ENCODE assay signal across 1 cellular context in the genomic region with DNA sequence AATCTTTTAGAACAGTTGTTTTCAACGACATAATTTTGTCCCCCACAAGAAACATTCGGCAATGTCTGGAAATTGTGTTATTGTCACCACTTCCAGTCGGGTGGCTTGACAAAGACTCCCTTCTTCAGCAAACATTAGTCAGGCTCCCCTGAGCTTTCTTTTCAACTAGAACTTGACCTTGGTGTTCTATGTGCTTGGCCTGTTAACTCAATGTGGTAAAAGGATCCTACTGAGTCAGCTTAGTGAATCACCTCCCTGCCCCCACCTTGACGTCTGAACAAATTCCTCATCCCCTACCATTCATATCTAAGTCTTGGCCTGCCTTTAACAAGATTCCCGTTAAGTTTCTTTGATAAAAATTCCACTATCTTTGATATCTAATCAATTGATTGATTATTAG.
TF ChIP-seq lines count a peak whose summit lies in the region.

No MANE protein-coding gene starts in this region.

TF ChIP-seq in IMR-90, 13 proteins besides CTCF, POLR2A, EP300 and RAD21:
- TF ChIP-seq MAFK (IDR thresholded peaks at IDR 0.05; ENCODE audit: low read depth, low read length), result peak; percentile 29; the same call in 1 of the 2 replicates
- TF ChIP-seq CEBPB (IDR thresholded peaks at IDR 0.05; ENCODE audit: low read depth, low read length), result 0 out of 2 replicates have a peak, but pooled peaks have one; percentile 1
- peak; percentile 75 for TF ChIP-seq FOS (IDR thresholded peaks at IDR 0.05; ENCODE audit: low read depth, low read length)
- no peak for TF ChIP-seq RCOR1 (IDR thresholded peaks at IDR 0.05; ENCODE audit: insufficient replicate concordance, low read length)
